10 cellular contexts compared by ENCODE assay signal in the genomic region with DNA sequence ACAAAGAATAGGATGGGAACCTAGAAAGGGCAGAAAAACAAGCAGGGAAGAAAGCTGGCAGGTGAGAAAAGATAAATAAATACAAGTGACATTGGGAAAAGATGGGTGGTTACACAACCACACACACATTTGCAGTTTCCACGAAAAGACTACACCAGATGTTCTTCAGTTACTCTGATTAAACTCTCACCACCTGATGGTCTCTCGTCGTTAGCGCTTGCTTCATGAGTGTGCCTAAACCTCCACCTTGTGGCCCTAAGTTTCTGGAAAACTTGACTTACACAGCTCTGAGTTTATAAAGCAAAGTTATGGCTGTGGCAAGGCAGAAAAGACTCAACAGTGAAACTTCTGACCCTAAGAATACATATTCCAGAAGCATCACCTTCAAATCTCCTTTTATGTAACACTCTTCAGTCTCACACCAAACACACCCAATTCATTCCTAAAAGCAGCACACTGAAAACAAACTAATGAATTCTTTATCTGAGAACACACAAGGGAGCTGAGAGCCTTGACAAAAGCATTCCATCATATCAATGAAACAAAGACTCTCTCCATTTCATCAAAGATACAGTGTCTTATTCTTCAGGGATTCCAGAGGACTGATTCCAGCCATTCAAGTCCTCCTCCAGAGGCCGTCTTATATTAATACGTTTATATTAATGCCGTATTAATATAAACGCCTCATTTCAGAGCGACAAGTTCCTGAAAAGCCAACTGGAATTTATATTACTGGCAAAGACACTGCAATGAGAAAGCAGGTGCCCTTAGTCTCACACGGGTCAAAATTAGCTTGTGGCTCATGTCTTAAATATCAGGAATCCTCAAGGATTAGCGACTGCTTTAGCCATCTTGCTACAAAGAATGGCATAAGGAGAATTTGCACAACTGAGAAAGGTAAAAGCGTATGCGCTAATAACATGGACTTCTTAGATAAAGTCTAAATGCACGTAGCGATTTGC.
DNase-seq lines count a peak whose midpoint lies in the region; ATAC-seq and TF ChIP-seq lines count a peak whose summit lies in the region.
"Had no signal": no experiment of that assay in that cellular context is flagged by ENCODE, and none has a peak within 500 bp of the region (broad histone marks: within the 10 kb centered on the region; RNA-seq: fewer than 3 reads in every experiment).

No MANE protein-coding gene starts in this region.

- no peaks in the 10 kb centered on the region for H3K9me3 Mint-ChIP-seq in CD4-positive, alpha-beta T cell
- no peaks in the 10 kb centered on the region for H3K9me3 Mint-ChIP-seq in activated T-helper 17 cell treated with anti-CD3 and anti-CD28 coated beads, Interleukin-2, amount 50 U/mL, for 72 hours

- TF ChIP-seq CTCF in CD4-positive, alpha-beta T cell (IDR thresholded peaks at IDR 0.05) = no peak

- CTCF ChIA-PET in CD4-positive, alpha-beta T cell (lab: Charles Lee) = interaction anchor here (0.5 to 5.4 kb wide), 10 partner anchors 9 to 433 kb away, joined by 3 to 26 read pairs (median 4); no protein-coding TSS in a partner anchor

- no peaks in the 10 kb centered on the region for H3K27me3 Mint-ChIP-seq in CD4-positive, alpha-beta T cell
- H3K27me3 Mint-ChIP-seq in activated T-helper 17 cell treated with anti-CD3 and anti-CD28 coated beads, Interleukin-2, amount 50 U/mL, for 72 hours = no peaks in the 10 kb centered on the region

- H3K4me3 ChIP-seq in MG63 = no peak overlapping the region
- H3K4me3 ChIP-seq: BLaER1, skin epidermis had no signal

- peaks cover 74% of the 10 kb centered on the region for H3K36me3 ChIP-seq in MG63

- peaks cover 50% of the 10 kb centered on the region for H3K36me3 Mint-ChIP-seq in CD4-positive, alpha-beta T cell (ENCODE audit: low read depth)
- peaks cover 84% of the 10 kb centered on the region for H3K36me3 Mint-ChIP-seq in activated T-helper 17 cell treated with anti-CD3 and anti-CD28 coated beads, Interleukin-2, amount 50 U/mL, for 72 hours (ENCODE audit: low read depth)

- H3K4me3 Mint-ChIP-seq in CD4-positive, alpha-beta T cell = no peak overlapping the region
- H3K4me3 Mint-ChIP-seq in activated T-helper 17 cell treated with anti-CD3 and anti-CD28 coated beads, Interleukin-2, amount 50 U/mL, for 72 hours = no peak overlapping the region

- intact Hi-C loops in CD4-positive, alpha-beta T cell (cut with DNase I, micrococcal nuclease) = loop anchor here (1.0 to 10.0 kb wide), 5 partner anchors 39 to 339 kb away; no protein-coding TSS in a partner anchor

- no peaks in the 10 kb centered on the region for H3K27me3 ChIP-seq in CD4-positive, alpha-beta T cell (ENCODE audit: control insufficient read depth, insufficient read depth, low read length)
- H3K27me3 ChIP-seq in MG63 = no peaks in the 10 kb centered on the region
- H3K27me3 ChIP-seq: BLaER1 had no signal

- no peak overlapping the region for H3K27ac ChIP-seq in CD4-positive, alpha-beta T cell (ENCODE audit: low read depth, low read length)
- H3K27ac ChIP-seq in epithelial cell of prostate = peak overlapping the region; percentile 18
- H3K27ac ChIP-seq: BLaER1 had no signal

- no peak for DNase-seq in CD4-positive, alpha-beta T cell
- DNase-seq in NAMALWA (ENCODE audit: low spot score) (peak; percentile 76), epithelial cell of prostate (ENCODE audit: low read depth, low spot score) (no peak), pons (ENCODE audit: low spot score) (peak; percentile 83), MG63 (no peak), NCI-H226 (no peak)

- POLR2A ChIA-PET in CD4-positive, alpha-beta T cell (lab: Charles Lee) = interaction anchor here (0.7 to 2.9 kb wide), 6 partner anchors 10 to 307 kb away, joined by 3 to 14 read pairs (median 4); no protein-coding TSS in a partner anchor

- no peaks in the 10 kb centered on the region for H3K9me3 ChIP-seq in CD4-positive, alpha-beta T cell (ENCODE audit: control insufficient read depth, low read length)
- no peaks in the 10 kb centered on the region for H3K9me3 ChIP-seq in MG63
- H3K9me3 ChIP-seq: BLaER1 had no signal

- H3K27ac Mint-ChIP-seq in CD4-positive, alpha-beta T cell = peak overlapping the region; percentile 24
- no peak overlapping the region for H3K27ac Mint-ChIP-seq in activated T-helper 17 cell treated with anti-CD3 and anti-CD28 coated beads, Interleukin-2, amount 50 U/mL, for 72 hours

- peaks cover 49% of the 10 kb centered on the region for H3K4me1 Mint-ChIP-seq in CD4-positive, alpha-beta T cell (ENCODE audit: low read depth)
- H3K4me1 Mint-ChIP-seq in activated T-helper 17 cell treated with anti-CD3 and anti-CD28 coated beads, Interleukin-2, amount 50 U/mL, for 72 hours = peaks cover 44% of the 10 kb centered on the region

- no peak for ATAC-seq in CD4-positive, alpha-beta T cell (ENCODE audit: poor library complexity)
- ATAC-seq in activated T-helper 17 cell treated with anti-CD3 and anti-CD28 coated beads, Interleukin-2, amount 50 U/mL, for 72 hours (replicated peaks) = no peak
- ATAC-seq in GM19324 (IDR thresholded peaks at IDR 0.05; ENCODE audit: low FRiP score, unreplicated experiment) = no peak

Comparison
In these comparisons a context has a peak if more than half of its experiments do, and no peak if none do; other contexts are left out.
1. DNase-seq: peak in NAMALWA (single experiment) and pons (single experiment); none in CD4-positive, alpha-beta T cell (0 of 10), epithelial cell of prostate (single experiment), MG63 (single experiment) and NCI-H226 (single experiment).